15 cellular contexts compared by ENCODE assay signal in genomic region chr10:45997994-45998763, GRCh38. TPM values are rescaled to one million over a fixed set of nuclear protein-coding genes. Genes with fewer than 3 reads are reported as not detected.
"Had no signal": no experiment of that assay in that cellular context is flagged by ENCODE, and none has a peak within 500 bp of the region (broad histone marks: within the 10 kb centered on the region; RNA-seq: fewer than 3 reads in every experiment).

No MANE protein-coding gene starts in this region.

- H3K4me3 ChIP-seq: colonic mucosa, skin epidermis, stomach had no signal

- H3K27ac ChIP-seq: colonic mucosa, parathyroid adenoma, skin epidermis, stomach had no signal

- H3K27me3 ChIP-seq: colonic mucosa, stomach had no signal

- DNase-seq: activated CD4-positive, alpha-beta T cell treated with anti-CD3 and anti-CD28 coated beads, Interleukin-2, amount 50 U/mL, for 1 hour; activated T-cell treated with anti-CD3 and anti-CD28 coated beads, Interleukin-2, amount 50 U/mL, for 4 hours; colonic mucosa; foreskin melanocyte; head of caudate nucleus; islet precursor cell; left ventricle myocardium superior; retina; stimulated activated CD4-positive, alpha-beta T cell treated with anti-CD3 and anti-CD28 coated beads, Interleukin-4, amount 100 ng/mL, for 4 hours; stomach; T-helper 2 cell had no signal

- ATAC-seq: activated T-cell treated with anti-CD3 and anti-CD28 coated beads, Interleukin-2, amount 50 U/mL, for 4 hours; left ventricle myocardium superior had no signal

- H3K9me3 ChIP-seq: colonic mucosa, stomach had no signal

- H3K4me3 Mint-ChIP-seq: activated T-cell treated with anti-CD3 and anti-CD28 coated beads, Interleukin-2, amount 50 U/mL, for 4 hours had no signal

- H3K4me1 ChIP-seq: colonic mucosa, parathyroid adenoma had no signal

RNA-seq across cellular contexts. Expression of gene MSMB, which starts 47.9 kb away (rescaled TPM):
- total RNA-seq: activated T-cell treated with anti-CD3 and anti-CD28 coated beads, Interleukin-2, amount 50 U/mL, for 4 hours; cardiac septum; colonic mucosa; left ventricle myocardium superior had no signal
- polyA plus RNA-seq: adipose tissue had no signal
